In the genomic region with DNA sequence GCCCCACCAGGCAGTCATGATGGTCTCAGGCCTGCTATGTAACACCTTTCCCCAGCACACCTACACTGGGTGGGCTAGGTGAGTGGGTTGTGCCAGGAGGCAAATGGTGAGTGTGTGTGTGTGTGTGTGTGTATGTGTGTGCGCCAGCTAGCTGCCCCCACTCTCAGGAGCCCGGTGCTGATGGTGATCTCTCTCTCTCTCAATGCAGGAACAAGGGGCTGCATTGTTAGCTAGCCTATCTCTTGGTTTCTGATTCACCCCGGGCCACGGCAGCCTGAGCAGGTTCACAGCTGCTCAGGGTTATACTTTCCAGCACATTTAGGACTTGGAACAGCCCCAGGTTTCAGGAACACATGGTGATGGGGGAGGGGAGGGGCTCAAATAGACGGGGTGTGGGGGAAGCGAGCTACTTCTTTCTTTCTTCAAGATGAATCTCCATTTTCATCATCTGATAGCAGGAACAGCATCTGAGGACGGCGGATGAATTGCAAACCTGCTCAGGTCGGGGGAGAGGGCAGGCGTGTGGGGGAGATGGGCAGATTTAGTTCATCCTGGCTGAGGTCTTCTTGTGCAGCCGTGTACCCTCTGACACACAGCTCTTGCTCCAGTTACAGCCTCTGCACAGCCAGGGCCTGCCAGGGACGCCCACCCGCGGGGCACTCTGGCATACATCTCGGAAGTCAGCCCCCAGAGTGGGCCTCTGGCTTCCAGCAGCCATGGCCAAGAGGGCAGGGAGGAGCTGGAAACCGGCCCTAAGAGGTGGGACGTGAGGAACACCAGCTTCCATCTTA, we compare ENCODE assay signal across 12 cellular contexts.
A peak's percentile ranks its signal among the peaks of the same experiment; 100 is the strongest.
DNase-seq lines count a peak whose midpoint lies in the region; ATAC-seq and TF ChIP-seq lines count a peak whose summit lies in the region.
"Had no signal": no experiment of that assay in that cellular context is flagged by ENCODE, and none has a peak within 500 bp of the region (broad histone marks: within the 10 kb centered on the region; RNA-seq: fewer than 3 reads in every experiment).

No MANE protein-coding gene starts in this region.

- no peaks in the 10 kb centered on the region for H3K36me3 Mint-ChIP-seq in progenitor cell of endocrine pancreas (ENCODE audit: insufficient read depth)
- H3K36me3 Mint-ChIP-seq: activated naive CD4-positive, alpha-beta T cell treated with anti-CD3 and anti-CD28 coated beads, Interleukin-2, amount 10 ng/mL, durations not matched to agents 7 days and 5 days had no signal

- in situ Hi-C loops in G401 (cut with HindIII; ENCODE audit: low sequenced_read_pairs), result no loop called here

- no peaks in the 10 kb centered on the region for H4K20me1 ChIP-seq in BLaER1 treated with 17β-estradiol and CSF1 and Interleukin-3, amounts not matched to agents 10 nM and 100 nM

- ATAC-seq in GM21737 (IDR thresholded peaks at IDR 0.05; ENCODE audit: unreplicated experiment), result no peak
- ATAC-seq in activated CD4-positive, CD25-positive, alpha-beta regulatory T cell treated with anti-CD3 and anti-CD28 coated beads, Interleukin-2, amount 50 U/mL, for 24 hours, result no peak

- peak overlapping the region; percentile 92 for H3K27ac Mint-ChIP-seq in progenitor cell of endocrine pancreas
- H3K27ac Mint-ChIP-seq: activated naive CD4-positive, alpha-beta T cell treated with anti-CD3 and anti-CD28 coated beads, Interleukin-2, amount 10 ng/mL, durations not matched to agents 7 days and 5 days had no signal

- H3K9me3 ChIP-seq in BLaER1 treated with 17β-estradiol and CSF1 and Interleukin-3, amounts not matched to agents 10 nM and 100 nM (replicated peaks in 1 of 11), result peaks cover 0 to 14% (median 0%) of the 10 kb centered on the region in 11 experiments; a peak in 3 of 22 replicates
- no peaks in the 10 kb centered on the region for H3K9me3 ChIP-seq in WERI-Rb-1 (ENCODE audit: severe bottlenecking)

- no peak overlapping the region for H3K4me3 ChIP-seq in BLaER1 treated with 17β-estradiol and CSF1 and Interleukin-3, amounts not matched to agents 10 nM and 100 nM
- H3K4me3 ChIP-seq in fibroblast of villous mesenchyme (ENCODE audit: low read depth, low read length) (no peak overlapping the region), WERI-Rb-1 (ENCODE audit: low read depth, low read length) (no peak overlapping the region)
- H3K4me3 ChIP-seq: lung had no signal

- H3K27me3 ChIP-seq in BLaER1 treated with 17β-estradiol and CSF1 and Interleukin-3, amounts not matched to agents 10 nM and 100 nM, result no peaks in the 10 kb centered on the region
- H3K27me3 ChIP-seq in WERI-Rb-1 (ENCODE audit: insufficient read depth, low read depth, severe bottlenecking), result no peaks in the 10 kb centered on the region

- H3K4me2 ChIP-seq in BLaER1 treated with 17β-estradiol and CSF1 and Interleukin-3, amounts not matched to agents 10 nM and 100 nM, result peak overlapping the region; percentile 50 to 88 (median 78)

- no peaks in the 10 kb centered on the region for H3K9me3 Mint-ChIP-seq in progenitor cell of endocrine pancreas (ENCODE audit: low read depth)
- H3K9me3 Mint-ChIP-seq: activated naive CD4-positive, alpha-beta T cell treated with anti-CD3 and anti-CD28 coated beads, Interleukin-2, amount 10 ng/mL, durations not matched to agents 7 days and 5 days had no signal

- H3K27ac ChIP-seq in BLaER1 treated with 17β-estradiol and CSF1 and Interleukin-3, amounts not matched to agents 10 nM and 100 nM, result peak overlapping the region in 9 of 11 experiments; percentile 45 to 72 (median 61); a peak in 17 of 22 replicates
- no peak overlapping the region for H3K27ac ChIP-seq in WERI-Rb-1

- no peaks in the 10 kb centered on the region for H3K36me3 ChIP-seq in BLaER1 treated with 17β-estradiol and CSF1 and Interleukin-3, amounts not matched to agents 10 nM and 100 nM
- no peaks in the 10 kb centered on the region for H3K36me3 ChIP-seq in WERI-Rb-1

- H3K4me1 ChIP-seq in BLaER1 treated with 17β-estradiol and CSF1 and Interleukin-3, amounts not matched to agents 10 nM and 100 nM, result peaks cover 45 to 69% (median 56%) of the 10 kb centered on the region in 10 experiments

- H3K9ac ChIP-seq in BLaER1 treated with 17β-estradiol and CSF1 and Interleukin-3, amounts not matched to agents 10 nM and 100 nM, result peak overlapping the region in 9 of 11 experiments; percentile 16 to 63 (median 48); a peak in 14 of 22 replicates

- DNase-seq in NCI-H1092 (lab: John Stamatoyannopoulos, UW) (peak; percentile 41), fibroblast of villous mesenchyme (ENCODE audit: low read depth) (peak; percentile 44), progenitor cell of endocrine pancreas (ENCODE audit: low spot score, unreplicated experiment) (no peak), WERI-Rb-1 (no peak), G401 (ENCODE audit: low spot score) (no peak)
- DNase-seq: activated naive CD4-positive, alpha-beta T cell treated with anti-CD3 and anti-CD28 coated beads, Interleukin-2, amount 10 ng/mL, durations not matched to agents 7 days and 5 days; NCI-H2029; stimulated activated CD4-positive, alpha-beta T cell treated with anti-CD3 and anti-CD28 coated beads, Interleukin-12 subunit alpha, Interleukin-12 subunit beta, amount 100 ng/mL, for 4 hours had no signal

- TF ChIP-seq CTCF in fibroblast of villous mesenchyme (IDR thresholded peaks at IDR 0.05; ENCODE audit: insufficient read depth, low read depth, low read length), result no peak
- no peak for TF ChIP-seq CTCF in progenitor cell of endocrine pancreas (IDR thresholded peaks at IDR 0.05; ENCODE audit: unreplicated experiment)
- TF ChIP-seq CTCF in WERI-Rb-1 (IDR thresholded peaks at IDR 0.05; ENCODE audit: low read depth, low read length), result no peak

- H3K4me3 Mint-ChIP-seq in progenitor cell of endocrine pancreas (ENCODE audit: low read depth), result peak overlapping the region; percentile 14
- H3K4me3 Mint-ChIP-seq: activated naive CD4-positive, alpha-beta T cell treated with anti-CD3 and anti-CD28 coated beads, Interleukin-2, amount 10 ng/mL, durations not matched to agents 7 days and 5 days had no signal

- H3K27me3 Mint-ChIP-seq in progenitor cell of endocrine pancreas, result no peaks in the 10 kb centered on the region

- H3K4me1 Mint-ChIP-seq in progenitor cell of endocrine pancreas (ENCODE audit: low read depth), result peaks cover 34% of the 10 kb centered on the region

Comparison
In these comparisons a context has a peak if more than half of its experiments do, and no peak if none do; other contexts are left out.
1. DNase-seq: peak in NCI-H1092 (single experiment) and fibroblast of villous mesenchyme (single experiment); none in progenitor cell of endocrine pancreas (single experiment), WERI-Rb-1 (single experiment) and G401 (single experiment).